1 cellular context compared by ENCODE assay signal in genomic region chr11:1200611-1201191, GRCh38.
TF ChIP-seq lines count a peak whose summit lies in the region.

No MANE protein-coding gene starts in this region.

TF ChIP-seq in HepG2, 621 proteins besides CTCF, POLR2A, EP300 and RAD21:
- TF ChIP-seq ZNF549 (CRISPR knock-in tag; IDR thresholded peaks at IDR 0.05) = no peak
- TF ChIP-seq ZNF142 (CRISPR knock-in tag; IDR thresholded peaks at IDR 0.05) = no peak
- no peak for TF ChIP-seq YEATS4 (CRISPR knock-in tag; IDR thresholded peaks at IDR 0.05; ENCODE audit: borderline replicate concordance)
- TF ChIP-seq MAFF (IDR thresholded peaks at IDR 0.05; ENCODE audit: low read depth, low read length) = no peak
- no peak for TF ChIP-seq PHB2 (IDR thresholded peaks at IDR 0.05; ENCODE audit: partially characterized antibody)
